ENCODE assay signal across 15 cellular contexts in the genomic region with DNA sequence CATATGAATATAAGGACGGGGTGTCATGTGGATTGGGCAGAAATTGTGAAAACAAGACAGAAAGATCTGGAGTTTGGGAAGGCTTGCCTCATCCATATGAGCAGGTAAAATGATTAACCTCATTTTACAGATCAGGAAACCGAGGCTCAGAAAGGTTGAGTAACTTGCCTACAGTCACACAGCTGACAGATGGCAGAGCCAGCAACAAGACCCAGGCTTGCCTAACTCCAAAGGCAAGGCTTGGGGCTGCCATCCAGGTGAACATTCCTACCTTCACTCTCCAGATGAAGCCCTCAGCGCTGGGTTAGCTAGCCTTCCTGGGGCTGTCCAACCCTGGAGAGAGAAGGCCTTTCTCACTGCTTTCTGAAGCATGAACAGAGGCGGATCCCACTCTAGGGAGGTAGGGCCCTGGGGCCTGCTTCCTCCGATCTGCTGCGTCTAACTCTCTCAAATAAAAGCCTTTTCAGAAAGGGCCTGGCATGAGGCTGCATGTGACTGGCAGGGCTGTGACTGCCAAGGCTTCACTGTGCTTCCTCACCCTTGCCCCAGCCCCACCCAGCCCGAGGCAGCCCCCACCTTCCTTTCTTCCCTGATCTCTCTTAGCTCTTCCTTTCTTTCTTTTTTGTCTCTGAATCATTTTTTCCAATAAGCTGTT.
DNase-seq lines count a peak whose midpoint lies in the region; ATAC-seq and TF ChIP-seq lines count a peak whose summit lies in the region.
"Had no signal": no experiment of that assay in that cellular context is flagged by ENCODE, and none has a peak within 500 bp of the region (broad histone marks: within the 10 kb centered on the region; RNA-seq: fewer than 3 reads in every experiment).

No MANE protein-coding gene starts in this region.

- BruUV-seq in OCI-LY7 (replicated peaks; lab: Mats Ljungman, UMichigan), result no TSS peak

- CTCF ChIA-PET in OCI-LY7 (lab: Charles Lee; ENCODE audit: unreplicated experiment), result interaction anchor here (0.6 kb wide), 1 partner anchor 292 kb away, joined by 3 read pairs; no protein-coding TSS in a partner anchor

- no peaks in the 10 kb centered on the region for H3K9me3 ChIP-seq in endodermal cell (ENCODE audit: control insufficient read depth, low read length)
- no peaks in the 10 kb centered on the region for H3K9me3 ChIP-seq in OCI-LY7 (ENCODE audit: low read length)
- H3K9me3 ChIP-seq: transverse colon had no signal

- ATAC-seq in GM18519 (IDR thresholded peaks at IDR 0.05; ENCODE audit: low FRiP score, unreplicated experiment), result no peak

- no peak overlapping the region for H2AFZ ChIP-seq in OCI-LY7 (ENCODE audit: low read length)

- WGBS in endodermal cell (ENCODE audit: insufficient coverage in 1 of 2, insufficient read length in 1 of 2), 2 experiments, result 85 to 87% methylated on average over 4 to 7 of the region's 7 CpGs

- H3K4me3 ChIP-seq in endodermal cell (ENCODE audit: low read length), result no peak overlapping the region
- H3K4me3 ChIP-seq in OCI-LY7 (ENCODE audit: low read depth, low read length, poor library complexity, severe bottlenecking), result no peak overlapping the region
- H3K4me3 ChIP-seq: transverse colon had no signal

- H4K20me1 ChIP-seq in OCI-LY7 (ENCODE audit: insufficient read depth, low read length), result no peaks in the 10 kb centered on the region

- TF ChIP-seq CTCF in endodermal cell (conservative IDR thresholded peaks at IDR 0.05), result no peak
- TF ChIP-seq CTCF in OCI-LY7 (conservative IDR thresholded peaks at IDR 0.05; ENCODE audit: low read length), result no peak

- no peaks in the 10 kb centered on the region for H3K79me2 ChIP-seq in OCI-LY7 (ENCODE audit: insufficient read depth, low read depth, low read length)

- no peak overlapping the region for H3K4me3 Mint-ChIP-seq in endodermal cell
- H3K4me3 Mint-ChIP-seq: IgD-negative memory B cell, naive B cell had no signal

- no peaks in the 10 kb centered on the region for H3K9me2 ChIP-seq in OCI-LY7 (ENCODE audit: insufficient read depth, low read length)

- intact Hi-C loops in OCI-LY7 (cut with micrococcal nuclease; ENCODE audit: unreplicated experiment), result no loop called here

- H3K4me2 ChIP-seq in OCI-LY7 (ENCODE audit: low read length), result no peak overlapping the region

- H3K36me3 ChIP-seq in endodermal cell (ENCODE audit: control insufficient read depth, insufficient read depth, low read length) (no peaks in the 10 kb centered on the region), OCI-LY7 (ENCODE audit: insufficient read depth, low read length) (no peaks in the 10 kb centered on the region)
- H3K36me3 ChIP-seq: transverse colon had no signal

- POLR2A ChIA-PET in OCI-LY7 (lab: Charles Lee), result interaction anchor here (0.6 to 0.7 kb wide), 4 partner anchors 10 to 1936 kb away, joined by 3 to 5 read pairs (median 3); no protein-coding TSS in a partner anchor

- H3K36me3 Mint-ChIP-seq in endodermal cell (ENCODE audit: low read depth), result no peaks in the 10 kb centered on the region
- H3K36me3 Mint-ChIP-seq: IgD-negative memory B cell, naive B cell had no signal

- H3K27me3 ChIP-seq in endodermal cell (ENCODE audit: control insufficient read depth, insufficient read depth, low read length, poor library complexity, severe bottlenecking), result peaks cover 26% of the 10 kb centered on the region
- H3K27me3 ChIP-seq: transverse colon had no signal

- no peak overlapping the region for H3K9ac ChIP-seq in endodermal cell (ENCODE audit: extremely low read depth, low read length, poor library complexity, severe bottlenecking)

- peak overlapping the region; percentile 14 for H3K27ac ChIP-seq in endodermal cell (ENCODE audit: low read depth, low read length)
- peak overlapping the region; percentile 99 for H3K27ac ChIP-seq in temporal lobe (ENCODE audit: low read depth, low read length)
- no peak overlapping the region for H3K27ac ChIP-seq in OCI-LY7 (ENCODE audit: low read depth, low read length, poor library complexity, severe bottlenecking)

- DNase-seq in NCI-H2029 (lab: John Stamatoyannopoulos, UW) (peak; percentile 47), NCI-H2029 treated with DMSO at 0.1 percent for 48 hours (lab: John Stamatoyannopoulos, UW) (no peak), endodermal cell (no peak), medulla oblongata (ENCODE audit: extremely low spot score) (peak; percentile 97), OCI-LY7 (ENCODE audit: low spot score) (no peak), HuH-7 (ENCODE audit: low spot score) (no peak)
- DNase-seq: activated effector memory CD4-positive, alpha-beta T cell treated with Interleukin-2 at 50 U/mL for 16 hours; GDM1; naive B cell; SIG-M5; stimulated activated CD4-positive, alpha-beta T cell treated with anti-CD3 and anti-CD28 coated beads, Interleukin-4, amount 100 ng/mL, for 1 hour; transverse colon had no signal

- peaks cover 76% of the 10 kb centered on the region for H3K27me3 Mint-ChIP-seq in endodermal cell (ENCODE audit: insufficient read depth)

- H3K4me1 ChIP-seq in endodermal cell (ENCODE audit: control insufficient read depth, insufficient read depth, low read length) (peaks cover 5% of the 10 kb centered on the region), OCI-LY7 (ENCODE audit: insufficient read depth, low read length, poor library complexity, severe bottlenecking) (no peaks in the 10 kb centered on the region)

- no peak overlapping the region for H3K27ac Mint-ChIP-seq in endodermal cell

- no peaks in the 10 kb centered on the region for H3K9me3 Mint-ChIP-seq in endodermal cell
- H3K9me3 Mint-ChIP-seq: IgD-negative memory B cell, naive B cell had no signal

- H3K4me1 Mint-ChIP-seq in endodermal cell, result peaks cover 18% of the 10 kb centered on the region

Comparison
In these comparisons a context has a peak if more than half of its experiments do, and no peak if none do; other contexts are left out.
1. DNase-seq: peak in NCI-H2029 (single experiment) and medulla oblongata (single experiment); none in NCI-H2029 treated with DMSO at 0.1 percent for 48 hours (single experiment), endodermal cell (single experiment), OCI-LY7 (single experiment) and HuH-7 (single experiment).